In the genomic region with DNA sequence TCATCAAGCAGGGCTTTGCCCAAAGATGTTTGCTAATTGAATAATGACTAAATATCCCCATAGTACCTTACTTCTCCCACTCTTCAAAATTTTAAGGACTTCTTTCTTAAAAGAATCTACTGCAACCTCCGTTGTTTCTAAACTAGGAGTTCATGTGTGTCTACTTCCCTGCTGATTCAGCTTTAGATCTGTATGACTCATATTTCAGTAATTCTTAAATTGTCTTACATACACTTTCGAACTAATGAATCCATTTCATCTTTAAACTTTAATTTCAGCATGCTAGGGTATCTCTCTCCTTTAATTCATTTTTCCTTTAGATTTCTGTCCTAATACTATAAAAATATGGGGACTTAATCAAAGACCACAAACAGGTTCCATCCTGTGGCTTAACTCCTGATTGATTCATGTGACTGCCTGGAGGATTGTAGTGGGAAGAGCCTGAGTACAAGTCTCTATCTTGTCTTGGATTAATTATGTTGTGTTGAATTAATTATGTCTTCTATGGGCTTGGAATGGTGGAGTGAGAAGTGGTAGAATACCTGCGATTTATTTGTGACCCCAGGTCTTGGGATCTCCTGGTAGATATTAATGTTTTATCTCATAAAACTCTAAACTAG, we compare ENCODE assay signal across 10 cellular contexts. TPM values are rescaled to one million over a fixed set of nuclear protein-coding genes. Genes with fewer than 3 reads are reported as not detected.
DNase-seq lines count a peak whose midpoint lies in the region; ATAC-seq and TF ChIP-seq lines count a peak whose summit lies in the region.
"Had no signal": no experiment of that assay in that cellular context is flagged by ENCODE, and none has a peak within 500 bp of the region (broad histone marks: within the 10 kb centered on the region; RNA-seq: fewer than 3 reads in every experiment).

No MANE protein-coding gene starts in this region.

- no peaks in the 10 kb centered on the region for H3F3A ChIP-seq in PC-9 (ENCODE audit: insufficient read depth, low read depth)

- no peaks in the 10 kb centered on the region for H3K36me3 ChIP-seq in PC-9 (ENCODE audit: low read depth)
- H3K36me3 ChIP-seq: neutrophil had no signal

- H3K27ac ChIP-seq in PC-9, result peak overlapping the region; percentile 44; the same call in 1 of the 2 replicates
- H3K27ac ChIP-seq: neutrophil had no signal

- no peaks in the 10 kb centered on the region for H4K20me1 ChIP-seq in PC-9 (ENCODE audit: insufficient read depth)

- no peaks in the 10 kb centered on the region for H3K79me2 ChIP-seq in PC-9 (ENCODE audit: low read depth)

- H3K4me3 ChIP-seq in PC-9, result peak overlapping the region; percentile 51

- peak; percentile 8 for DNase-seq in GM10248 (ENCODE audit: extremely low spot score)
- no peak for DNase-seq in PC-9
- DNase-seq in chondrocyte (ENCODE audit: low spot score), result no peak
- DNase-seq in sciatic nerve (ENCODE audit: low spot score), result no peak
- DNase-seq in effector CD8-positive, alpha-beta T cell (lab: John Stamatoyannopoulos, UW), result no peak
- no peak for DNase-seq in HEK293T (ENCODE audit: extremely low spot score)
- DNase-seq: NCI-H2029 treated with DMSO at 0.1 percent for 48 hours, SIG-M5 had no signal

- peak overlapping the region; percentile 82 for H3K27ac Mint-ChIP-seq in chondrocyte (ENCODE audit: unreplicated experiment)

- no peaks in the 10 kb centered on the region for H3K9me3 Mint-ChIP-seq in chondrocyte (ENCODE audit: low read depth)

- H3K4me2 ChIP-seq in PC-9, result peak overlapping the region; percentile 64

- ATAC-seq in sciatic nerve (peak; percentile 44), HG02938 (IDR thresholded peaks at IDR 0.05; ENCODE audit: unreplicated experiment) (no peak)

- peaks cover 6% of the 10 kb centered on the region; the same call in 1 of the 2 replicates for H3K4me1 ChIP-seq in PC-9 (replicated peaks; ENCODE audit: insufficient read depth)

- POLR2A ChIA-PET in GM10248 (lab: Yijun Ruan, JAX) (no interaction called here), PC-9 (lab: Charles Lee; ENCODE audit: unreplicated experiment) (no interaction called here), HEK293T (lab: Yijun Ruan, JAX) (no interaction called here)

- CTCF ChIA-PET in GM10248 (lab: Yijun Ruan, JAX) (no interaction called here), PC-9 (lab: Charles Lee) (no interaction called here), HEK293T (lab: Yijun Ruan, JAX) (no interaction called here)

- H3K4me3 Mint-ChIP-seq in chondrocyte (ENCODE audit: unreplicated experiment), result peak overlapping the region; percentile 20

- BruUV-seq in PC-9 (replicated peaks; lab: Mats Ljungman, UMichigan), result no TSS peak

- no peaks in the 10 kb centered on the region for H3K9me2 ChIP-seq in PC-9 (ENCODE audit: insufficient read depth)

- no peaks in the 10 kb centered on the region for H3K27me3 ChIP-seq in PC-9 (ENCODE audit: insufficient read depth, low read depth)
- H3K27me3 ChIP-seq: neutrophil had no signal

- peak overlapping the region; percentile 75 for H2AFZ ChIP-seq in PC-9

- no peaks in the 10 kb centered on the region for H3K36me3 Mint-ChIP-seq in chondrocyte (ENCODE audit: low read depth)

- intact Hi-C loops in PC-9 (cut with micrococcal nuclease; ENCODE audit: unreplicated experiment), result no loop called here
- intact Hi-C loops in sciatic nerve (cut with DNase I), result no loop called here

- TF ChIP-seq CTCF in GM10248 (IDR thresholded peaks at IDR 0.05; ENCODE audit: control extremely low read depth, extremely low read depth, low read depth, missing control alignments) (no peak), PC-9 (conservative IDR thresholded peaks at IDR 0.05) (no peak), chondrocyte (IDR thresholded peaks at IDR 0.05) (no peak)

- no peaks in the 10 kb centered on the region for H3K27me3 Mint-ChIP-seq in chondrocyte (ENCODE audit: low read depth)

- no peaks in the 10 kb centered on the region for H3K9me3 ChIP-seq in PC-9 (ENCODE audit: insufficient read depth, low read depth)
- H3K9me3 ChIP-seq: neutrophil had no signal

- peaks cover 61% of the 10 kb centered on the region for H3K4me1 Mint-ChIP-seq in chondrocyte (ENCODE audit: low read depth)

TF ChIP-seq in HEK293T, 16 proteins besides CTCF, POLR2A, EP300 and RAD21:
- no peak for TF ChIP-seq ZNF384 (IDR thresholded peaks at IDR 0.05)
- TF ChIP-seq, protein P1, sequence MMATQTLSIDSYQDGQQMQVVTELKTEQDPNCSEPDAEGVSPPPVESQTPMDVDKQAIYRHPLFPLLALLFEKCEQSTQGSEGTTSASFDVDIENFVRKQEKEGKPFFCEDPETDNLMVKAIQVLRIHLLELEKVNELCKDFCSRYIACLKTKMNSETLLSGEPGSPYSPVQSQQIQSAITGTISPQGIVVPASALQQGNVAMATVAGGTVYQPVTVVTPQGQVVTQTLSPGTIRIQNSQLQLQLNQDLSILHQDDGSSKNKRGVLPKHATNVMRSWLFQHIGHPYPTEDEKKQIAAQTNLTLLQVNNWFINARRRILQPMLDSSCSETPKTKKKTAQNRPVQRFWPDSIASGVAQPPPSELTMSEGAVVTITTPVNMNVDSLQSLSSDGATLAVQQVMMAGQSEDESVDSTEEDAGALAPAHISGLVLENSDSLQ (IDR thresholded peaks at IDR 0.05), result no peak
- no peak for TF ChIP-seq CTBP1 (IDR thresholded peaks at IDR 0.05; ENCODE audit: borderline replicate concordance)
- no peak for TF ChIP-seq FOXA1 (IDR thresholded peaks at IDR 0.05)
- no peak for TF ChIP-seq SUZ12 (IDR thresholded peaks at IDR 0.05)
- no peak for TF ChIP-seq FOXK2 (IDR thresholded peaks at IDR 0.05)
- TF ChIP-seq ARNT (IDR thresholded peaks at IDR 0.05), result no peak
- no peak for TF ChIP-seq L3MBTL2 (conservative IDR thresholded peaks at IDR 0.05)
- TF ChIP-seq NFRKB (IDR thresholded peaks at IDR 0.05), result no peak
- TF ChIP-seq HDGF (IDR thresholded peaks at IDR 0.05; ENCODE audit: borderline replicate concordance), result no peak
- TF ChIP-seq ELF4 (IDR thresholded peaks at IDR 0.05), result no peak
- TF ChIP-seq TARDBP (IDR thresholded peaks at IDR 0.05), result no peak
- no peak for TF ChIP-seq FOXM1 (IDR thresholded peaks at IDR 0.05; ENCODE audit: borderline replicate concordance)
- no peak for TF ChIP-seq SP1 (IDR thresholded peaks at IDR 0.05)
- TF ChIP-seq BHLHE40 (IDR thresholded peaks at IDR 0.05; ENCODE audit: borderline replicate concordance), result no peak
- no peak for TF ChIP-seq LEF1 (IDR thresholded peaks at IDR 0.05; ENCODE audit: borderline replicate concordance)

RNA-seq across cellular contexts. Expression of a gene that starts 24.9 kb away (rescaled TPM):
- total RNA-seq in PC-9 (2021) (0.35 and 0.55 TPM in 2 replicates), chondrocyte (1,927 to 2,200 TPM (median 1,930 TPM) in 3 replicates), sciatic nerve (45.7 TPM)

Comparison
In these comparisons a context has a peak if more than half of its experiments do, and no peak if none do; other contexts are left out.
1. RNA of a gene that starts 24.9 kb away (total RNA-seq): 1,927 to 2,200 TPM in chondrocyte; 45.7 TPM in sciatic nerve (single experiment) and 0.35 to 0.55 TPM in PC-9; every median in the first group is over 10 times any median in the second.